1 cellular context compared by ENCODE assay signal in the genomic region with DNA sequence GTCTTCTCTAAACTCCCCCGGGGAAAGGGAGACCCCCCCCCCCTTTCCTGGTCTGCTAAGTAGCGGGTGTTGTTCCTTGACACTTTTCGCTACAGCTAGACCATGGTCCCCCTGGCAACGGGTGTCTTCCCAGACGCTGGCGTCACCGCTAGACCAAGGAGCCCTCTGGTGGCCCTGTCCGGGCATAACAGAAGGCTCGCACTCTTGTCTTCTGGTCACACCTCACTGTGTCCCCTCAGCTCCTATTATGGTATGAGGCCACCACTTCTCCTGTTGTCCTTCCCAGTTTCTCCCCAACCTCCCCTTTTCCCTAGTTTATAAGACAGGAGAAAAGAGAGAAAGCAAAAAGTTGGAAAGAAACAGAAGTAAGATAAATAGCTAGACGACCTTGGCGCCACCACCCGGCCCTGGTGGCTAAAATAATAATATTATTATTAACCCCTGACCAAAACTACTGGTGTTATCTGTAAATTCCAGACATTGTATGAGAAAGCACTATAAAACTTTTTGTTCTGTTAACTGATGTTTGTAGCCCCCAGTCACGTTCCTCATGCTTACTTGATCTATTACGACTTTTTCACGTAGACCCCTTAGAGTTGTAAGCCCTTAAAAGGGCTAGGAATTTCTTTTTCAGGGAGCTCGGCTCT.
TF ChIP-seq lines count a peak whose summit lies in the region.

No MANE protein-coding gene starts in this region.

TF ChIP-seq in HEK293, 187 proteins besides CTCF, POLR2A, EP300 and RAD21 (continued from another document):
- TF ChIP-seq ATF2 (tag by site-specific recombination; IDR thresholded peaks at IDR 0.05; ENCODE audit: low read depth) (peak; percentile 74), ZNF561 (tag by site-specific recombination; IDR thresholded peaks at IDR 0.05; ENCODE audit: borderline replicate concordance) (0 out of 2 replicates have a peak, but pooled peaks have one; percentile 31), SP7 (tag by site-specific recombination; IDR thresholded peaks at IDR 0.05) (0 out of 2 replicates have a peak, but pooled peaks have one; percentile 25), ZBTB8A (tag by site-specific recombination; IDR thresholded peaks at IDR 0.05) (peak; percentile 34; the same call in 1 of the 2 replicates)
- TF ChIP-seq, protein P1, sequence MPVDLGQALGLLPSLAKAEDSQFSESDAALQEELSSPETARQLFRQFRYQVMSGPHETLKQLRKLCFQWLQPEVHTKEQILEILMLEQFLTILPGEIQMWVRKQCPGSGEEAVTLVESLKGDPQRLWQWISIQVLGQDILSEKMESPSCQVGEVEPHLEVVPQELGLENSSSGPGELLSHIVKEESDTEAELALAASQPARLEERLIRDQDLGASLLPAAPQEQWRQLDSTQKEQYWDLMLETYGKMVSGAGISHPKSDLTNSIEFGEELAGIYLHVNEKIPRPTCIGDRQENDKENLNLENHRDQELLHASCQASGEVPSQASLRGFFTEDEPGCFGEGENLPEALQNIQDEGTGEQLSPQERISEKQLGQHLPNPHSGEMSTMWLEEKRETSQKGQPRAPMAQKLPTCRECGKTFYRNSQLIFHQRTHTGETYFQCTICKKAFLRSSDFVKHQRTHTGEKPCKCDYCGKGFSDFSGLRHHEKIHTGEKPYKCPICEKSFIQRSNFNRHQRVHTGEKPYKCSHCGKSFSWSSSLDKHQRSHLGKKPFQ (tag by site-specific recombination; IDR thresholded peaks at IDR 0.05): peak; percentile 56; the same call in 1 of the 2 replicates
TF ChIP-seq in HEK293: peak in this region for 10; not testable (repeated sequence) for 177.
